8 cellular contexts compared by ENCODE assay signal in the genomic region with DNA sequence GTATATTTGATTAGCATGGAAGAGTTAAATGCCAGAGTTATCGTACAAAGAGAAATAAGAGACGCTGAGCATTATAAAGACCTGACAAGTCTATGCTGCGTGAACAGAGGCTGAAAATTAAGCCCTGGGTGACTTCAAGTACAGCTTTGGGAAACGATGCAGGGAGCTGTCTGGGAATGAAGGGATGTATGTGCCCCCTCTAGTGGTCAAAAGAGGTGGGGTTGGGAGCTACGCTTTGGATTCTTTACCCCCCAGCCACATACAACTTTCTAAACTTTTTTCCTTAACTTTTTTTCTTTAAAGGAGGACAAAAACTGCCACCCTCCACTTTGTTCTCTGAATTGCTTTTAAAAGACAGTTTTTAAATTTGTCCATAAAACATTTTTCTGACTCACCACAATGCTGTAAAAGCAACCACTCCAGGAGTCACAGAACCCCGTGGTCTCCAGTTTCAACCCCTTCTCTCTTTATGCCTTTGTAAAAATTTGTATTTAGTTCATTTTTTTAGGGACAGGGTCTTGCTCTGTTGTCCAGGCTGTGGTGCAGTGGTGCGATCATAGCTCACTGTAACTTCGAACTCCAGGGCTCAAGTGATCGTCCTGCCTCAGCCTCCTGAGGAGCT. TPM values are rescaled to one million over a fixed set of nuclear protein-coding genes. Genes with fewer than 3 reads are reported as not detected.
DNase-seq lines count a peak whose midpoint lies in the region; ATAC-seq, FAIRE-seq and TF ChIP-seq lines count a peak whose summit lies in the region.

No MANE protein-coding gene starts in this region.

- CTCF ChIA-PET in endothelial cell of umbilical vein (lab: Charles Lee) = interaction anchor here (0.6 to 4.7 kb wide), 64 partner anchors 8 to 874 kb away, joined by 3 to 133 read pairs (median 4); no protein-coding TSS in a partner anchor

- TF ChIP-seq CTCF in HL-60 (IDR thresholded peaks at IDR 0.05; ENCODE audit: insufficient read depth, low read length) (peak; percentile 64), endothelial cell of umbilical vein (IDR thresholded peaks at IDR 0.05; ENCODE audit: extremely low read depth in 1 of 2, insufficient read depth in 1 of 2, low read depth in 1 of 2, low read length in 2 of 2) (peak; percentile 81 to 88)

- no peaks in the 10 kb centered on the region for H3K79me1 ChIP-seq in mesendoderm (ENCODE audit: low read length)

- H2AFZ ChIP-seq in endothelial cell of umbilical vein (ENCODE audit: low read depth, low read length) = no peak overlapping the region

- no peaks in the 10 kb centered on the region for H3K27me3 ChIP-seq in HL-60 (ENCODE audit: insufficient read depth, poor library complexity, severe bottlenecking)
- peaks cover 0 to 3% of the 10 kb centered on the region in 2 experiments for H3K27me3 ChIP-seq in endothelial cell of umbilical vein (ENCODE audit: control insufficient read depth in 2 of 2, insufficient read depth in 2 of 2, low read length in 2 of 2)
- H3K27me3 ChIP-seq in mesendoderm (ENCODE audit: insufficient read depth, low read length, poor library complexity) = no peaks in the 10 kb centered on the region

- H2BK120ac ChIP-seq in mesendoderm (ENCODE audit: low read depth, low read length) = no peak overlapping the region

- TF ChIP-seq POLR2A in endothelial cell of umbilical vein (IDR thresholded peaks at IDR 0.05; ENCODE audit: low read depth, low read length) = no peak

- no peak overlapping the region for H3K23ac ChIP-seq in mesendoderm (ENCODE audit: low read length)

- no peak overlapping the region for H3K4me2 ChIP-seq in endothelial cell of umbilical vein (ENCODE audit: insufficient read depth, low read length)
- H3K4me2 ChIP-seq in mesendoderm (ENCODE audit: low read length) = no peak overlapping the region

- POLR2A ChIA-PET in endothelial cell of umbilical vein (lab: Charles Lee) = no interaction called here

- DNase-seq in NCI-H1436 (lab: John Stamatoyannopoulos, UW) (peak; percentile 28), NCI-H1436 treated with DMSO at 0.1 percent for 48 hours (lab: John Stamatoyannopoulos, UW) (no peak), HL-60 (ENCODE audit: low read depth in 1 of 2, low spot score in 1 of 2) (peak in 1 of 2 experiments; percentile 40), RPMI7951 (ENCODE audit: low read depth) (peak; percentile 58), endothelial cell of umbilical vein (ENCODE audit: low read depth, low spot score) (peak; percentile 59), mesendoderm (peak; percentile 63)

- H3K79me2 ChIP-seq in endothelial cell of umbilical vein (ENCODE audit: control insufficient read depth, insufficient read depth, low read length) = no peaks in the 10 kb centered on the region
- H3K79me2 ChIP-seq in mesendoderm (ENCODE audit: control insufficient read depth, insufficient read depth, low read length) = no peaks in the 10 kb centered on the region

- no peaks in the 10 kb centered on the region for H3K9me3 ChIP-seq in endothelial cell of umbilical vein (replicated peaks; ENCODE audit: control insufficient read depth, insufficient read depth, low read length)

- H4K8ac ChIP-seq in mesendoderm (ENCODE audit: low read depth, low read length) = no peak overlapping the region

- H3K56ac ChIP-seq in mesendoderm (ENCODE audit: low read length) = no peak overlapping the region

- peak; percentile 95 for FAIRE-seq in endothelial cell of umbilical vein (lab: Jason Lieb, UNC)

- H3K18ac ChIP-seq in mesendoderm (ENCODE audit: low read length) = no peak overlapping the region

- no peak overlapping the region for H3K4me3 ChIP-seq in HL-60 (replicated peaks; ENCODE audit: insufficient read depth, low read length)
- no peak overlapping the region for H3K4me3 ChIP-seq in endothelial cell of umbilical vein (replicated peaks in 1 of 3; ENCODE audit: insufficient read depth in 1 of 3, low read depth in 1 of 3, low read length in 3 of 3)
- no peak overlapping the region for H3K4me3 ChIP-seq in mesendoderm (ENCODE audit: low read length)

- H4K20me1 ChIP-seq in endothelial cell of umbilical vein (replicated peaks; ENCODE audit: control insufficient read depth, extremely low read depth, insufficient read depth, low read length) = no peaks in the 10 kb centered on the region

- no peak overlapping the region for H2AK5ac ChIP-seq in mesendoderm (ENCODE audit: low read length)

- BruUV-seq in endothelial cell of umbilical vein (replicated peaks; lab: Mats Ljungman, UMichigan) = no TSS peak

- H3K36me3 ChIP-seq in endothelial cell of umbilical vein (ENCODE audit: control insufficient read depth in 2 of 2, extremely low read depth in 1 of 2, insufficient read depth in 2 of 2, low read length in 2 of 2) (no peaks in the 10 kb centered on the region), mesendoderm (ENCODE audit: control insufficient read depth, insufficient read depth, low read length) (no peaks in the 10 kb centered on the region)

- H3K4me1 ChIP-seq in endothelial cell of umbilical vein (ENCODE audit: control insufficient read depth, extremely low read depth, insufficient read depth, low read length) = peaks cover 6% of the 10 kb centered on the region
- H3K4me1 ChIP-seq in mesendoderm (ENCODE audit: control insufficient read depth, low read depth, low read length) = peaks cover 2% of the 10 kb centered on the region

- dilution Hi-C loops in endothelial cell of umbilical vein (cut with MboI; ENCODE audit: extremely low pct_ligation_motif_present, low sequenced_read_pairs) = no loop called here

- no peak overlapping the region for H2BK15ac ChIP-seq in mesendoderm (replicated peaks; ENCODE audit: low read depth)

- H3K9ac ChIP-seq in endothelial cell of umbilical vein (replicated peaks; ENCODE audit: extremely low read depth, insufficient read depth, low read length) = no peak overlapping the region
- no peak overlapping the region for H3K9ac ChIP-seq in mesendoderm (ENCODE audit: low read length)

- WGBS in mesendoderm (ENCODE audit: extremely low coverage, insufficient coverage, low lambda C conversion rate) = no CpG with 5 or more reads among the region's 9 CpGs

- intact Hi-C loops in endothelial cell of umbilical vein (cut with micrococcal nuclease) = loop anchor here (1.0 kb wide), 1 partner anchor 127 kb away; no protein-coding TSS in a partner anchor

- no peak overlapping the region for H3K4ac ChIP-seq in mesendoderm (ENCODE audit: low read depth, low read length)

- H2BK5ac ChIP-seq in mesendoderm (ENCODE audit: low read length) = no peak overlapping the region

- ATAC-seq in HG03520 (IDR thresholded peaks at IDR 0.05; ENCODE audit: unreplicated experiment) (no peak), GM18909 (IDR thresholded peaks at IDR 0.05; ENCODE audit: poor library complexity, unreplicated experiment) (no peak)

- no peak overlapping the region for H3K27ac ChIP-seq in HL-60 (replicated peaks)
- H3K27ac ChIP-seq in endothelial cell of umbilical vein (ENCODE audit: insufficient read depth, low read depth, low read length) = no peak overlapping the region
- H3K27ac ChIP-seq in mesendoderm (ENCODE audit: low read depth, low read length) = no peak overlapping the region

- H4K5ac ChIP-seq in mesendoderm (ENCODE audit: low read length) = no peak overlapping the region

- H3K9me1 ChIP-seq in endothelial cell of umbilical vein (replicated peaks; ENCODE audit: control insufficient read depth, extremely low read depth, insufficient read depth, low read length) = no peaks in the 10 kb centered on the region

TF ChIP-seq in endothelial cell of umbilical vein, 7 proteins besides CTCF, POLR2A, EP300 and RAD21:
- no peak for TF ChIP-seq EZH2 (IDR thresholded peaks at IDR 0.05; ENCODE audit: borderline replicate concordance, low read depth, low read length, severe bottlenecking)
- no peak for TF ChIP-seq MYC (IDR thresholded peaks at IDR 0.05; ENCODE audit: low read depth, low read length)
- TF ChIP-seq JUN (IDR thresholded peaks at IDR 0.05; ENCODE audit: borderline replicate concordance, insufficient read depth, insufficient read length, low read depth) = no peak
- TF ChIP-seq POLR2AphosphoS5 (IDR thresholded peaks at IDR 0.05; ENCODE audit: insufficient read depth, low read depth, low read length) = no peak

RNA-seq across cellular contexts. Expression of a gene that starts 59.4 kb away (rescaled TPM):
- total RNA-seq in RPMI7951 (2014; rRNA removed; shearing (Covaris generic)) = 32.1 and 43.4 TPM in 2 replicates
- total RNA-seq in endothelial cell of umbilical vein = 63.3 and 71.3 TPM in 2 replicates
- polyA plus RNA-seq in endothelial cell of umbilical vein = 25.5 and 29.8 TPM in 2 replicates
- 34.1 and 37.5 TPM in 2 replicates for polyA plus RNA-seq in endothelial cell of umbilical vein (2011; cell fraction: cytosol; rRNA removed)
- polyA plus RNA-seq in endothelial cell of umbilical vein (2011; cell fraction: nucleus; rRNA removed) = 43.8 and 45.6 TPM in 2 replicates
- polyA plus RNA-seq in endothelial cell of umbilical vein (2012) = 57.6 and 65.7 TPM in 2 replicates
- polyA minus RNA-seq in endothelial cell of umbilical vein = 31.6 and 43.5 TPM in 2 replicates
- polyA minus RNA-seq in endothelial cell of umbilical vein (2011; cell fraction: cytosol; rRNA and poly(A)+ RNA removed) = 45.9 TPM
- 37.6 and 40.1 TPM in 2 replicates for polyA minus RNA-seq in endothelial cell of umbilical vein (2011; cell fraction: nucleus; rRNA and poly(A)+ RNA removed)
- polyA plus RNA-seq in mesendoderm (2013, experiment 1 of 2) = 36.1 TPM
- polyA plus RNA-seq in mesendoderm (2013, experiment 2 of 2) = 35.4 TPM

RNA-seq across cellular contexts. Expression of a gene that starts 59.7 kb away (rescaled TPM):
- 5.5 and 8.3 TPM in 2 replicates for total RNA-seq in RPMI7951 (2014; rRNA removed; shearing (Covaris generic))
- 35.1 and 41.6 TPM in 2 replicates for total RNA-seq in endothelial cell of umbilical vein
- 41.2 and 45.3 TPM in 2 replicates for polyA plus RNA-seq in endothelial cell of umbilical vein
- polyA plus RNA-seq in endothelial cell of umbilical vein (2011; cell fraction: cytosol; rRNA removed) = 33.9 and 39.1 TPM in 2 replicates
- polyA plus RNA-seq in endothelial cell of umbilical vein (2011; cell fraction: nucleus; rRNA removed) = 35.0 and 41.0 TPM in 2 replicates
- polyA plus RNA-seq in endothelial cell of umbilical vein (2012) = 32.2 and 37.3 TPM in 2 replicates
- polyA minus RNA-seq in endothelial cell of umbilical vein = 17.8 and 20.1 TPM in 2 replicates
- polyA minus RNA-seq in endothelial cell of umbilical vein (2011; cell fraction: cytosol; rRNA and poly(A)+ RNA removed) = 1.5 TPM
- polyA minus RNA-seq in endothelial cell of umbilical vein (2011; cell fraction: nucleus; rRNA and poly(A)+ RNA removed) = 16.5 and 20.6 TPM in 2 replicates
- polyA plus RNA-seq in mesendoderm (2013, experiment 1 of 2) = 2.1 TPM
- 2.1 TPM for polyA plus RNA-seq in mesendoderm (2013, experiment 2 of 2)
